In genomic region chr6:104118274-104118673, GRCh38 we compare ENCODE assay signal across 18 cellular contexts.
DNase-seq lines count a peak whose midpoint lies in the region; FAIRE-seq and TF ChIP-seq lines count a peak whose summit lies in the region.
"Had no signal": no experiment of that assay in that cellular context is flagged by ENCODE, and none has a peak within 500 bp of the region (broad histone marks: within the 10 kb centered on the region; RNA-seq: fewer than 3 reads in every experiment).

No MANE protein-coding gene starts in this region.

- FAIRE-seq in urothelium cell line (lab: Jason Lieb, UNC) = no peak

- peak; percentile 71 for DNase-seq in HS-5 (ENCODE audit: low read depth)
- DNase-seq in astrocyte of the spinal cord (ENCODE audit: low read depth, low spot score) = peak; percentile 62
- peak; percentile 16 for DNase-seq in glomerular visceral epithelial cell (ENCODE audit: extremely low spot score)
- peak; percentile 3 for DNase-seq in urothelium cell line (ENCODE audit: low spot score)
- no peak for DNase-seq in UCSD-AML1 (lab: John Stamatoyannopoulos, UW; ENCODE audit: unreplicated experiment)
- no peak for DNase-seq in Ammon's horn (ENCODE audit: low spot score)
- no peak for DNase-seq in iPS-NIHi11 (ENCODE audit: low spot score)
- DNase-seq: activated CD8-positive, alpha-beta T cell treated with anti-CD3 and anti-CD28 coated beads for 36 hours; aorta; CD8-positive, alpha-beta memory T cell; GDM1; hippocampal formation; NCI-H2029 treated with DMSO at 0.1 percent for 48 hours; NCI-H774; nephron progenitor cell; sigmoid colon; stimulated activated naive CD4-positive, alpha-beta T cell treated with Interleukin-2 at 50 U/mL for 16 hours; T-helper 9 cell had no signal

- in situ Hi-C loops in astrocyte of the spinal cord (cut with HindIII; ENCODE audit: low sequenced_read_pairs) = no loop called here

- no peak for TF ChIP-seq CTCF in astrocyte of the spinal cord (IDR thresholded peaks at IDR 0.05; ENCODE audit: low read depth, low read length)

- H3K4me3 ChIP-seq in astrocyte of the spinal cord (ENCODE audit: low read depth, low read length) = no peak overlapping the region
- H3K4me3 ChIP-seq: sigmoid colon had no signal

Comparison
In these comparisons a context has a peak if more than half of its experiments do, and no peak if none do; other contexts are left out.
1. DNase-seq: peak in HS-5 (single experiment), astrocyte of the spinal cord (single experiment), glomerular visceral epithelial cell (single experiment) and urothelium cell line (single experiment); none in UCSD-AML1 (single experiment), Ammon's horn (single experiment) and iPS-NIHi11 (single experiment).